In the genomic region with DNA sequence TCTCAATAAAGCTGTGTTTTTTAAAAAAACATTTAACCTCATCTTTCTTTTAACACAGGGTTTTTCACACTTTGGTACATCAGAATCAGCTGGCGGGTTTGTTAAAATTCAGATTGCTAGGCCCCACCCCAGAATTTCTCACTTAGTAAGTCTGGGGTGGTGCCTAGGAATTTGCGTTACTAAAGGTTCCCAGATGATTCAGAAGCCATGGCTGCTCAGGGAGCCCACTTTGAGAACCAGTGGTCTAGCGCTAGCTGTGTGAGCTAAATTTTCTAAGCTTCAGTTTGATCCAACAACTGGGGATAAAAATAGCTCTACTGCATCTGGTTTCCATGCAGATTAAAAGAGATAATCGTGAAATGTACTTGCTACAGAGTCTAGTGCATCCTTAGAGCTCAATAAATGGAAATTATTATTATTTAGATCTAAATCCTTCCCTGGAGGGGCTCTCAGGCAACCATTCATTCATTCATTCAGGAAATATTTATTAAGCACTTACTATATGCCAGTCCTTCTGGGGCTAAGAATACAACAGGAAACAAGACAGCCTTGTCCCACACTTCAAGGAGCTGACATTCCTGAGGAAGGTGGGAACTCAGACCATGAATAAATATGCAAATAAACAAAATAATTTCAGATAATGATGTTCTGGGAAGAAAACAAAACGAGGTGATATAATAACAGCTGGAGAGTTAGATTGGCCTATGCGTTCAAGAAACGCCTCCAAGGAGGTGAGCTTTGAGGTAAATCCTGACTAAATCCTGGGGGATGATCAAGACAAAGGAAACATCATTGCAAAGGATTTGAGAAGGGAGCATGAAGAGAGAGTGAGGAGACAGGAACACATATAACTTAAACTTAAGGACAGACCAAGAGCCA, we compare ENCODE assay signal across 16 cellular contexts. TPM values are rescaled to one million over a fixed set of nuclear protein-coding genes. Genes with fewer than 3 reads are reported as not detected.
DNase-seq lines count a peak whose midpoint lies in the region; ATAC-seq and TF ChIP-seq lines count a peak whose summit lies in the region.
"Had no signal": no experiment of that assay in that cellular context is flagged by ENCODE, and none has a peak within 500 bp of the region (broad histone marks: within the 10 kb centered on the region; RNA-seq: fewer than 3 reads in every experiment).

No MANE protein-coding gene starts in this region.

- H3K27ac Mint-ChIP-seq in type B pancreatic cell = peak overlapping the region; percentile 82
- H3K27ac Mint-ChIP-seq: activated T-helper 2 cell treated with anti-CD3 and anti-CD28 coated beads, Interferon-gamma antibody, Interleukin-2, Interleukin-4, amounts not matched to agents 10 μg/mL and 5 μg/mL and 100 μg/mL, durations not matched to agents 14 hours and 24 hours and 36 hours; stimulated activated naive CD8-positive, alpha-beta T cell treated with anti-CD3 and anti-CD28 coated beads, Interleukin-15, amount 100 ng/mL, for 72 hours had no signal

- H3K27me3 ChIP-seq in GM23248 (replicated peaks; ENCODE audit: insufficient read depth) (no peaks in the 10 kb centered on the region), adrenal gland (no peaks in the 10 kb centered on the region)
- H3K27me3 ChIP-seq: cardiac muscle cell had no signal

- H3K4me1 ChIP-seq in GM23248 (ENCODE audit: insufficient read depth) (peaks cover 15% of the 10 kb centered on the region), adrenal gland (replicated peaks in 1 of 2) (peaks cover 7 to 19% of the 10 kb centered on the region in 2 donors)

- in situ Hi-C loops in GM23248 (cut with MboI) = no loop called here

- no peaks in the 10 kb centered on the region for H3K4me1 Mint-ChIP-seq in type B pancreatic cell (ENCODE audit: unreplicated experiment)
- H3K4me1 Mint-ChIP-seq: stimulated activated naive CD8-positive, alpha-beta T cell treated with anti-CD3 and anti-CD28 coated beads, Interleukin-15, amount 100 ng/mL, for 72 hours had no signal

- no peaks in the 10 kb centered on the region for H3K36me3 Mint-ChIP-seq in type B pancreatic cell

- H3K9me3 ChIP-seq in GM23248 (ENCODE audit: low read depth) (no peaks in the 10 kb centered on the region), adrenal gland (replicated peaks in 1 of 3) (no peaks in the 10 kb centered on the region)

- peak overlapping the region; percentile 59 for H3K4me3 Mint-ChIP-seq in type B pancreatic cell
- H3K4me3 Mint-ChIP-seq: stimulated activated naive CD8-positive, alpha-beta T cell treated with anti-CD3 and anti-CD28 coated beads, Interleukin-15, amount 100 ng/mL, for 72 hours had no signal

- ATAC-seq in HG03442 (IDR thresholded peaks at IDR 0.05; ENCODE audit: unreplicated experiment) = no peak
- ATAC-seq: stimulated activated naive CD8-positive, alpha-beta T cell treated with anti-CD3 and anti-CD28 coated beads, Interleukin-15, amount 100 ng/mL, for 72 hours had no signal

- intact Hi-C loops in adrenal gland (cut with DNase I) = no loop called here

- H3K4me2 ChIP-seq in GM23248 (ENCODE audit: unreplicated experiment) = peak overlapping the region; percentile 74

- peak overlapping the region; percentile 40 for H3K9ac ChIP-seq in GM23248

- 46 to 48% methylated on average over 7 of the region's 7 CpGs for WGBS in GM23248 (ENCODE audit: low coverage in 1 of 2, low lambda C conversion rate in 2 of 2, missing lambda C conversion rate in 2 of 2), 2 experiments
- 70 to 76% (median 75%) methylated on average over 7 of the region's 7 CpGs for WGBS in adrenal gland, 4 donors

- H3K79me2 ChIP-seq in GM23248 (ENCODE audit: insufficient read depth) = no peaks in the 10 kb centered on the region

- no peaks in the 10 kb centered on the region for H3K27me3 Mint-ChIP-seq in type B pancreatic cell

- H3K4me3 ChIP-seq in GM23248 = peak overlapping the region; percentile 22; the same call in 1 of the 2 replicates
- no peak overlapping the region for H3K4me3 ChIP-seq in adrenal gland
- H3K4me3 ChIP-seq: cardiac muscle cell had no signal

- TF ChIP-seq CTCF in adrenal gland (IDR thresholded peaks at IDR 0.05) = no peak
- TF ChIP-seq CTCF in type B pancreatic cell (conservative IDR thresholded peaks at IDR 0.05) = no peak

- peak overlapping the region; percentile 43 for H2AFZ ChIP-seq in GM23248

- DNase-seq in GM23248 (peak; percentile 82), adrenal gland (no peak), kidney tubule cell (ENCODE audit: low spot score) (peak; percentile 17), type B pancreatic cell (ENCODE audit: extremely low spot score, unreplicated experiment) (no peak), nucleus accumbens (lab: John Stamatoyannopoulos, UW) (no peak), DMS53 (lab: John Stamatoyannopoulos, UW) (no peak)
- DNase-seq: midbrain; MM.1S; NCI-H2227 treated with DMSO at 0.1 percent for 48 hours; retina; stimulated activated naive CD8-positive, alpha-beta T cell treated with anti-CD3 and anti-CD28 coated beads, Interleukin-15, amount 100 ng/mL, for 72 hours had no signal

- H3K36me3 ChIP-seq in GM23248 (ENCODE audit: low read depth) (no peaks in the 10 kb centered on the region), adrenal gland (replicated peaks in 1 of 2) (no peaks in the 10 kb centered on the region)
- H3K36me3 ChIP-seq: cardiac muscle cell had no signal

- H3F3A ChIP-seq in GM23248 (ENCODE audit: insufficient read depth) = peaks cover 15% of the 10 kb centered on the region

- H3K27ac ChIP-seq in GM23248 (peak overlapping the region; percentile 77), adrenal gland (peak overlapping the region in 4 of 5 donors; percentile 24 to 72 (median 58))
- H3K27ac ChIP-seq: cardiac muscle cell, HL-60 had no signal

- no peaks in the 10 kb centered on the region for H4K20me1 ChIP-seq in GM23248 (ENCODE audit: insufficient read depth)

- no peaks in the 10 kb centered on the region for H3K9me2 ChIP-seq in GM23248 (ENCODE audit: insufficient read depth)

- TF ChIP-seq POLR2A in adrenal gland (IDR thresholded peaks at IDR 0.05) = no peak

- no peaks in the 10 kb centered on the region for H3K9me3 Mint-ChIP-seq in type B pancreatic cell
- H3K9me3 Mint-ChIP-seq: activated T-helper 2 cell treated with anti-CD3 and anti-CD28 coated beads, Interferon-gamma antibody, Interleukin-2, Interleukin-4, amounts not matched to agents 10 μg/mL and 5 μg/mL and 100 μg/mL, durations not matched to agents 14 hours and 24 hours and 36 hours; stimulated activated naive CD8-positive, alpha-beta T cell treated with anti-CD3 and anti-CD28 coated beads, Interleukin-15, amount 100 ng/mL, for 72 hours had no signal

RNA-seq across cellular contexts. Expression of gene CIDEC, which starts 3.9 kb away (rescaled TPM):
- total RNA-seq in GM23248 (2014; rRNA removed; shearing (Covaris generic)) = not detected in 2 replicates
- polyA plus RNA-seq in GM23248 (2016; fragmentation: Nextera tagmentation; extraction: Ambion mirVana) (not detected in 2 replicates), adrenal gland (100 to 1,000 TPM in 1 of 3 donors, 1 to 10 TPM in 1, under 1 TPM in 1; 0.38 to 108 (median 3.9) TPM)
- total RNA-seq in adrenal gland (1 to 10 TPM in 5 of 8 donors, under 1 TPM in 2, not detected in 1; 0.43 to 5.9 (median 1.4) TPM), type B pancreatic cell (ENCODE audit: low replicate concordance) (0.60 and 1.6 TPM in 2 replicates)
- total RNA-seq: activated T-helper 2 cell treated with anti-CD3 and anti-CD28 coated beads, Interferon-gamma antibody, Interleukin-2, Interleukin-4, amounts not matched to agents 10 μg/mL and 5 μg/mL and 100 μg/mL, durations not matched to agents 14 hours and 24 hours and 36 hours; cardiac muscle cell; T-helper 2 cell treated with Interferon-gamma antibody and Interleukin-4, amounts not matched to agents 100 ng/mL and 5 ng/mL, for 36 hours had no signal

RNA-seq across cellular contexts. Expression of gene JAGN1, which starts 6.5 kb away (rescaled TPM):
- total RNA-seq in GM23248 (2014; rRNA removed; shearing (Covaris generic)) = 32.9 and 35.7 TPM in 2 replicates
- 45.3 and 46.8 TPM in 2 replicates for polyA plus RNA-seq in GM23248 (2016; fragmentation: Nextera tagmentation; extraction: Ambion mirVana)
- total RNA-seq in adrenal gland = 100 to 1,000 TPM in 2 of 8 donors, 10 to 100 TPM in 6; 47.2 to 116 (median 63.1) TPM
- 10 to 100 TPM; 31.4 to 69.7 (median 58.2) TPM for polyA plus RNA-seq in adrenal gland
- total RNA-seq in type B pancreatic cell (ENCODE audit: low replicate concordance) = 35.4 and 40.4 TPM in 2 replicates

RNA-seq across cellular contexts. Expression of gene IL17RE, which starts 18.7 kb away (rescaled TPM):
- total RNA-seq in GM23248 (2014; rRNA removed; shearing (Covaris generic)) = 0.51 and 5.5 TPM in 2 replicates
- polyA plus RNA-seq in GM23248 (2016; fragmentation: Nextera tagmentation; extraction: Ambion mirVana) = 0.24 and 0.27 TPM in 2 replicates
- total RNA-seq in adrenal gland = 1 to 10 TPM in 6 of 8 donors, under 1 TPM in 2; 0.24 to 3.3 (median 1.5) TPM
- polyA plus RNA-seq in adrenal gland = 1 to 10 TPM in 2 of 3 donors, under 1 TPM in 1; 0.51 to 4.3 (median 2.3) TPM
- total RNA-seq in type B pancreatic cell (ENCODE audit: low replicate concordance) = 13.6 and 24.3 TPM in 2 replicates

RNA-seq across cellular contexts. Expression of gene IL17RC, which starts 33.0 kb away (rescaled TPM):
- 41.8 and 49.4 TPM in 2 replicates for total RNA-seq in GM23248 (2014; rRNA removed; shearing (Covaris generic))
- polyA plus RNA-seq in GM23248 (2016; fragmentation: Nextera tagmentation; extraction: Ambion mirVana) (20.5 and 25.3 TPM in 2 replicates), adrenal gland (100 to 1,000 TPM in 2 of 3 donors, 10 to 100 TPM in 1; 20.5 to 283 (median 208) TPM)
- total RNA-seq in adrenal gland (100 to 1,000 TPM in 2 of 8 donors, 10 to 100 TPM in 6; 39.1 to 141 (median 90.4) TPM), type B pancreatic cell (ENCODE audit: low replicate concordance) (22.6 and 30.0 TPM in 2 replicates)

RNA-seq across cellular contexts. Expression of gene RPUSD3, which starts 40.1 kb away (rescaled TPM):
- 32.6 and 39.8 TPM in 2 replicates for total RNA-seq in GM23248 (2014; rRNA removed; shearing (Covaris generic))
- 37.4 and 38.3 TPM in 2 replicates for polyA plus RNA-seq in GM23248 (2016; fragmentation: Nextera tagmentation; extraction: Ambion mirVana)
- 100 to 1,000 TPM in 1 of 8 donors, 10 to 100 TPM in 7; 21.5 to 116 (median 54.6) TPM for total RNA-seq in adrenal gland
- polyA plus RNA-seq in adrenal gland = 10 to 100 TPM; 27.7 to 47.9 (median 35.1) TPM
- total RNA-seq in type B pancreatic cell (ENCODE audit: low replicate concordance) = 50.9 and 55.0 TPM in 2 replicates

Comparison
In these comparisons a context has a peak if more than half of its experiments do, and no peak if none do; other contexts are left out.
1. DNase-seq: peak in GM23248 (single experiment) and kidney tubule cell (single experiment); none in adrenal gland (0 of 7), type B pancreatic cell (single experiment), nucleus accumbens (0 of 56) and DMS53 (single experiment).